In genomic region chr5:172733179-172733973, GRCh38 we compare ENCODE assay signal across 8 cellular contexts. TPM values are rescaled to one million over a fixed set of nuclear protein-coding genes. Genes with fewer than 3 reads are reported as not detected.
A peak's percentile ranks its signal among the peaks of the same experiment; 100 is the strongest.
DNase-seq lines count a peak whose midpoint lies in the region; ATAC-seq, FAIRE-seq and TF ChIP-seq lines count a peak whose summit lies in the region.

No MANE protein-coding gene starts in this region.

- no peak overlapping the region for H3K4me3 ChIP-seq in AG04450 (ENCODE audit: low read depth, low read length)

- TF ChIP-seq POLR2A in GM12891 (IDR thresholded peaks at IDR 0.05; ENCODE audit: low read depth, low read length), result no peak

- no peak for TF ChIP-seq CTCF in AG04450 (IDR thresholded peaks at IDR 0.05; ENCODE audit: low read depth, low read length)

- no peak for ATAC-seq in HG03460 (IDR thresholded peaks at IDR 0.05; ENCODE audit: unreplicated experiment)

- CTCF ChIA-PET in AG04450 (lab: Charles Lee), result interaction anchor here (0.7 to 3.0 kb wide), 4 partner anchors 17 to 39 kb away, joined by 3 to 18 read pairs (median 8); no protein-coding TSS in a partner anchor

- H3K27me3 ChIP-seq in AG04450 (ENCODE audit: control insufficient read depth, insufficient read depth, low read length), result no peaks in the 10 kb centered on the region

- FAIRE-seq in GM12891 (lab: Jason Lieb, UNC), result no peak

- peak overlapping the region; percentile 75 for H3K27ac ChIP-seq in AG04450 (ENCODE audit: low read depth, low read length)

- peak; percentile 52 for DNase-seq in AG04450 (ENCODE audit: low read depth, low spot score)
- peak; percentile 97 for DNase-seq in RPMI7951 (ENCODE audit: low read depth)
- DNase-seq in fibroblast of gingiva (ENCODE audit: low read depth), result peak; percentile 99
- peak; percentile 95 for DNase-seq in non-pigmented ciliary epithelial cell (ENCODE audit: low read depth)
- DNase-seq in germinal center (ENCODE audit: low spot score), result no peak
- DNase-seq in activated CD4-positive, alpha-beta T cell treated with anti-CD3 and anti-CD28 coated beads for 4 hours, result no peak
- DNase-seq in GM12891 (ENCODE audit: insufficient read length, low spot score), result no peak

- no peaks in the 10 kb centered on the region for H3K9me3 ChIP-seq in AG04450 (ENCODE audit: control insufficient read depth, insufficient read depth, low read length)

- POLR2A ChIA-PET in AG04450 (lab: Yijun Ruan, JAX), result interaction anchor here (0.7 to 2.3 kb wide), 7 partner anchors 11 to 250 kb away, joined by 3 to 14 read pairs (median 3); partner anchors contain the start of genes ATP6V0E1 and DUSP1

TF ChIP-seq in GM12891, 5 proteins besides CTCF, POLR2A, EP300 and RAD21:
- TF ChIP-seq POU2F2 (IDR thresholded peaks at IDR 0.05; ENCODE audit: low read depth, low read length) (no peak), POLR2AphosphoS5 (IDR thresholded peaks at IDR 0.05; ENCODE audit: low read depth, low read length) (no peak), PAX5 (IDR thresholded peaks at IDR 0.05; ENCODE audit: insufficient read depth, low read length, severe bottlenecking) (no peak), SPI1 (IDR thresholded peaks at IDR 0.05; ENCODE audit: low read depth, low read length) (no peak), TAF1 (IDR thresholded peaks at IDR 0.05; ENCODE audit: low read depth, low read length) (no peak)

RNA-seq across cellular contexts. Expression of gene DUSP1, which starts 37.6 kb away (rescaled TPM):
- 98.8 and 147 TPM in 2 replicates for polyA plus RNA-seq in AG04450 (2011; rRNA removed)
- polyA minus RNA-seq in AG04450 (2011; rRNA and poly(A)+ RNA removed), result 187 and 265 TPM in 2 replicates
- 9.7 TPM in 2 replicates for total RNA-seq in RPMI7951 (2014; rRNA removed; shearing (Covaris generic))
- polyA plus RNA-seq in GM12891 (2012; ENCODE audit: low read depth, missing spikeins), result 5.2 TPM

Comparison
In these comparisons a context has a peak if more than half of its experiments do, and no peak if none do; other contexts are left out.
1. DNase-seq: peak in AG04450 (single experiment), RPMI7951 (single experiment), fibroblast of gingiva (single experiment) and non-pigmented ciliary epithelial cell (single experiment); none in germinal center (single experiment), activated CD4-positive, alpha-beta T cell treated with anti-CD3 and anti-CD28 coated beads for 4 hours (0 of 2) and GM12891 (single experiment).